Comparison of ENCODE assay signal across 23 cellular contexts in genomic region chr21:41357546-41357945, GRCh38. TPM values are rescaled to one million over a fixed set of nuclear protein-coding genes. Genes with fewer than 3 reads are reported as not detected.
DNase-seq lines count a peak whose midpoint lies in the region; ATAC-seq and TF ChIP-seq lines count a peak whose summit lies in the region.
"Had no signal": no experiment of that assay in that cellular context is flagged by ENCODE, and none has a peak within 500 bp of the region (broad histone marks: within the 10 kb centered on the region; RNA-seq: fewer than 3 reads in every experiment).

No MANE protein-coding gene starts in this region.

- no peak overlapping the region for H3K4me3 Mint-ChIP-seq in activated CD8-positive, alpha-beta T cell treated with anti-CD3 and anti-CD28 coated beads, Interleukin-2, amount 10 ng/mL, durations not matched to agents 7 days and 5 days
- H3K4me3 Mint-ChIP-seq in activated CD8-positive, alpha-beta T cell treated with anti-CD3 and anti-CD28 coated beads for 36 hours, result no peak overlapping the region
- H3K4me3 Mint-ChIP-seq in CD4-positive, alpha-beta T cell, result no peak overlapping the region
- H3K4me3 Mint-ChIP-seq in osteocyte (ENCODE audit: unreplicated experiment), result no peak overlapping the region
- H3K4me3 Mint-ChIP-seq: CD4-positive, alpha-beta memory T cell had no signal

- peaks cover 7 to 20% (median 13%) of the 10 kb centered on the region in 4 donors for H3K4me1 ChIP-seq in upper lobe of left lung

- no peaks in the 10 kb centered on the region for H3K9me3 Mint-ChIP-seq in activated CD8-positive, alpha-beta T cell treated with anti-CD3 and anti-CD28 coated beads, Interleukin-2, amount 10 ng/mL, durations not matched to agents 7 days and 5 days (ENCODE audit: insufficient read depth)
- no peaks in the 10 kb centered on the region for H3K9me3 Mint-ChIP-seq in activated CD8-positive, alpha-beta T cell treated with anti-CD3 and anti-CD28 coated beads for 36 hours
- no peaks in the 10 kb centered on the region for H3K9me3 Mint-ChIP-seq in CD4-positive, alpha-beta T cell
- no peaks in the 10 kb centered on the region for H3K9me3 Mint-ChIP-seq in osteocyte (ENCODE audit: unreplicated experiment)

- WGBS in upper lobe of left lung, 2 donors, result 76 to 78% methylated on average over 7 to 8 of the region's 8 CpGs

- no peak for ATAC-seq in activated CD8-positive, alpha-beta T cell treated with anti-CD3 and anti-CD28 coated beads, Interleukin-2, amount 10 ng/mL, durations not matched to agents 7 days and 5 days
- no peak for ATAC-seq in activated CD8-positive, alpha-beta T cell treated with anti-CD3 and anti-CD28 coated beads for 36 hours
- ATAC-seq in CD4-positive, alpha-beta T cell (ENCODE audit: poor library complexity), result no peak
- no peak for ATAC-seq in upper lobe of left lung (ENCODE audit: low FRiP score in 2 of 2)
- no peak for ATAC-seq in GM19397 (IDR thresholded peaks at IDR 0.05; ENCODE audit: unreplicated experiment)
- ATAC-seq: Right ventricle myocardium inferior had no signal

- peaks cover 15% of the 10 kb centered on the region for H3K27me3 Mint-ChIP-seq in activated CD8-positive, alpha-beta T cell treated with anti-CD3 and anti-CD28 coated beads, Interleukin-2, amount 10 ng/mL, durations not matched to agents 7 days and 5 days (ENCODE audit: low read depth)
- H3K27me3 Mint-ChIP-seq in activated CD8-positive, alpha-beta T cell treated with anti-CD3 and anti-CD28 coated beads for 36 hours, result no peaks in the 10 kb centered on the region
- no peaks in the 10 kb centered on the region for H3K27me3 Mint-ChIP-seq in CD4-positive, alpha-beta T cell
- peaks cover 24% of the 10 kb centered on the region for H3K27me3 Mint-ChIP-seq in osteocyte (ENCODE audit: unreplicated experiment)
- H3K27me3 Mint-ChIP-seq: CD4-positive, alpha-beta memory T cell had no signal

- no peak overlapping the region for H3K27ac ChIP-seq in CD4-positive, alpha-beta T cell (ENCODE audit: low read depth, low read length)
- H3K27ac ChIP-seq in upper lobe of left lung, result no peak overlapping the region
- H3K27ac ChIP-seq: PC-9, SJSA1 had no signal

- H3K4me3 ChIP-seq in upper lobe of left lung, result no peak overlapping the region
- H3K4me3 ChIP-seq: BLaER1 treated with 17β-estradiol and CSF1 and Interleukin-3, amounts not matched to agents 10 nM and 100 nM; PC-9; SJSA1 had no signal

- no peak for TF ChIP-seq EP300 in upper lobe of left lung (IDR thresholded peaks at IDR 0.05)

- no peaks in the 10 kb centered on the region for H3K27me3 ChIP-seq in CD4-positive, alpha-beta T cell (ENCODE audit: control insufficient read depth, insufficient read depth, low read length)
- no peaks in the 10 kb centered on the region for H3K27me3 ChIP-seq in upper lobe of left lung
- H3K27me3 ChIP-seq: BLaER1 treated with 17β-estradiol and CSF1 and Interleukin-3, amounts not matched to agents 10 nM and 100 nM had no signal

- TF ChIP-seq POLR2A in upper lobe of left lung (IDR thresholded peaks at IDR 0.05), result no peak

- no peak for DNase-seq in activated CD8-positive, alpha-beta T cell treated with anti-CD3 and anti-CD28 coated beads, Interleukin-2, amount 10 ng/mL, durations not matched to agents 7 days and 5 days
- DNase-seq in activated CD8-positive, alpha-beta T cell treated with anti-CD3 and anti-CD28 coated beads for 36 hours, result no peak
- DNase-seq in CD4-positive, alpha-beta T cell, result no peak
- DNase-seq in islet precursor cell (peak; percentile 34), osteocyte (ENCODE audit: extremely low spot score, unreplicated experiment) (peak; percentile 65), upper lobe of left lung (no peak)
- DNase-seq: CD4-positive, alpha-beta memory T cell; COR-L47; DMS53; HCEC 1CT; KBM-7; NCI-H2029; NCI-H2227 treated with DMSO at 0.1 percent for 48 hours; NCI-H526 treated with DMSO at 0.1 percent for 48 hours; PC-9 had no signal

- POLR2A ChIA-PET in activated CD8-positive, alpha-beta T cell treated with anti-CD3 and anti-CD28 coated beads, Interleukin-2, amount 10 ng/mL, durations not matched to agents 7 days and 5 days (lab: Charles Lee), result interaction anchor here (8.8 kb wide), 1 partner anchor 69 kb away, joined by 178 read pairs; the partner anchor contains the start of gene MX1
- POLR2A ChIA-PET in activated CD8-positive, alpha-beta T cell treated with anti-CD3 and anti-CD28 coated beads for 36 hours (lab: Charles Lee), result no interaction called here
- POLR2A ChIA-PET in CD4-positive, alpha-beta T cell (lab: Charles Lee), result interaction anchor here (1.3 kb wide), 1 partner anchor 11 kb away, joined by 3 read pairs; no protein-coding TSS in a partner anchor

- peaks cover 46% of the 10 kb centered on the region for H3K4me1 Mint-ChIP-seq in activated CD8-positive, alpha-beta T cell treated with anti-CD3 and anti-CD28 coated beads, Interleukin-2, amount 10 ng/mL, durations not matched to agents 7 days and 5 days (ENCODE audit: low read depth)
- peaks cover 12% of the 10 kb centered on the region for H3K4me1 Mint-ChIP-seq in activated CD8-positive, alpha-beta T cell treated with anti-CD3 and anti-CD28 coated beads for 36 hours (ENCODE audit: low read depth)
- peaks cover 19% of the 10 kb centered on the region for H3K4me1 Mint-ChIP-seq in CD4-positive, alpha-beta T cell (ENCODE audit: low read depth)
- H3K4me1 Mint-ChIP-seq in osteocyte (ENCODE audit: unreplicated experiment), result no peaks in the 10 kb centered on the region

- CTCF ChIA-PET in activated CD8-positive, alpha-beta T cell treated with anti-CD3 and anti-CD28 coated beads, Interleukin-2, amount 10 ng/mL, durations not matched to agents 7 days and 5 days (lab: Charles Lee), result interaction anchor here (0.6 to 3.4 kb wide), 2 partner anchors 65 to 74 kb away, joined by 3 to 13 read pairs; no protein-coding TSS in a partner anchor
- CTCF ChIA-PET in activated CD8-positive, alpha-beta T cell treated with anti-CD3 and anti-CD28 coated beads for 36 hours (lab: Charles Lee), result interaction anchor here (0.9 kb wide), 1 partner anchor 11 kb away, joined by 3 read pairs; no protein-coding TSS in a partner anchor
- CTCF ChIA-PET in CD4-positive, alpha-beta T cell (lab: Charles Lee), result no interaction called here

- peaks cover 3% of the 10 kb centered on the region for H3K36me3 Mint-ChIP-seq in activated CD8-positive, alpha-beta T cell treated with anti-CD3 and anti-CD28 coated beads, Interleukin-2, amount 10 ng/mL, durations not matched to agents 7 days and 5 days (ENCODE audit: low read depth)
- H3K36me3 Mint-ChIP-seq in activated CD8-positive, alpha-beta T cell treated with anti-CD3 and anti-CD28 coated beads for 36 hours (ENCODE audit: low read depth), result no peaks in the 10 kb centered on the region
- H3K36me3 Mint-ChIP-seq in CD4-positive, alpha-beta T cell (ENCODE audit: low read depth), result peaks cover 10% of the 10 kb centered on the region
- no peaks in the 10 kb centered on the region for H3K36me3 Mint-ChIP-seq in osteocyte (ENCODE audit: unreplicated experiment)

- intact Hi-C loops in activated CD8-positive, alpha-beta T cell treated with anti-CD3 and anti-CD28 coated beads for 36 hours (cut with micrococcal nuclease), result no loop called here
- intact Hi-C loops in CD4-positive, alpha-beta T cell (cut with DNase I, micrococcal nuclease), result no loop called here

- H3K9me3 ChIP-seq in CD4-positive, alpha-beta T cell (ENCODE audit: control insufficient read depth, low read length), result no peaks in the 10 kb centered on the region
- H3K9me3 ChIP-seq in upper lobe of left lung, result no peaks in the 10 kb centered on the region
- H3K9me3 ChIP-seq: BLaER1 treated with 17β-estradiol and CSF1 and Interleukin-3, amounts not matched to agents 10 nM and 100 nM; SJSA1 had no signal

- no peak for TF ChIP-seq CTCF in activated CD8-positive, alpha-beta T cell treated with anti-CD3 and anti-CD28 coated beads for 36 hours (IDR thresholded peaks at IDR 0.05)
- TF ChIP-seq CTCF in CD4-positive, alpha-beta T cell (IDR thresholded peaks at IDR 0.05), result no peak
- TF ChIP-seq CTCF in osteocyte (IDR thresholded peaks at IDR 0.05) (no peak), upper lobe of left lung (IDR thresholded peaks at IDR 0.05) (no peak)

- peak overlapping the region; percentile 50 for H3K27ac Mint-ChIP-seq in activated CD8-positive, alpha-beta T cell treated with anti-CD3 and anti-CD28 coated beads, Interleukin-2, amount 10 ng/mL, durations not matched to agents 7 days and 5 days
- no peak overlapping the region for H3K27ac Mint-ChIP-seq in activated CD8-positive, alpha-beta T cell treated with anti-CD3 and anti-CD28 coated beads for 36 hours
- peak overlapping the region; percentile 46 for H3K27ac Mint-ChIP-seq in CD4-positive, alpha-beta T cell
- H3K27ac Mint-ChIP-seq in osteocyte (ENCODE audit: unreplicated experiment), result no peak overlapping the region

- H3K36me3 ChIP-seq in upper lobe of left lung, result no peaks in the 10 kb centered on the region
- H3K36me3 ChIP-seq: BLaER1 treated with 17β-estradiol and CSF1 and Interleukin-3, amounts not matched to agents 10 nM and 100 nM; SJSA1 had no signal

RNA-seq across cellular contexts. Expression of gene MX2, which starts 4.3 kb away (rescaled TPM):
- total RNA-seq in activated CD8-positive, alpha-beta T cell treated with anti-CD3 and anti-CD28 coated beads, Interleukin-2, amount 10 ng/mL, durations not matched to agents 7 days and 5 days, result 10 to 100 TPM; 56.0 to 58.6 TPM
- 10 to 100 TPM in 1 of 2 experiments, 1 to 10 TPM in 1; 9.2 to 10.3 TPM for total RNA-seq in activated CD8-positive, alpha-beta T cell treated with anti-CD3 and anti-CD28 coated beads for 36 hours
- total RNA-seq in CD4-positive, alpha-beta T cell, result 10 to 100 TPM; 77.8 to 87.1 TPM
- not detected in 2 replicates for total RNA-seq in osteocyte
- total RNA-seq in upper lobe of left lung, result 10 to 100 TPM in 5 of 6 donors, 1 to 10 TPM in 1; 5.8 to 37.2 (median 25.8) TPM
- total RNA-seq: MCF 10A, SJSA1 had no signal

RNA-seq across cellular contexts. Expression of gene FAM3B, which starts 40.9 kb away (rescaled TPM):
- not detected for total RNA-seq in activated CD8-positive, alpha-beta T cell treated with anti-CD3 and anti-CD28 coated beads, Interleukin-2, amount 10 ng/mL, durations not matched to agents 7 days and 5 days
- total RNA-seq in activated CD8-positive, alpha-beta T cell treated with anti-CD3 and anti-CD28 coated beads for 36 hours, result not detected
- not detected for total RNA-seq in CD4-positive, alpha-beta T cell
- total RNA-seq in osteocyte, result not detected in 2 replicates
- 10 to 100 TPM in 1 of 6 donors, 1 to 10 TPM in 5; 2.9 to 13.2 (median 4.7) TPM for total RNA-seq in upper lobe of left lung
- total RNA-seq: CD4-positive, alpha-beta memory T cell; LHCN-M2; MCF 10A; NCI-H460; PC-9; Right ventricle myocardium inferior; RPMI7951; SJSA1 had no signal

Comparison
In these comparisons a context has a peak if more than half of its experiments do, and no peak if none do; other contexts are left out.
1. H3K27ac Mint-ChIP-seq: peak in activated CD8-positive, alpha-beta T cell treated with anti-CD3 and anti-CD28 coated beads, Interleukin-2, amount 10 ng/mL, durations not matched to agents 7 days and 5 days (single experiment) and CD4-positive, alpha-beta T cell (single experiment); none in activated CD8-positive, alpha-beta T cell treated with anti-CD3 and anti-CD28 coated beads for 36 hours (single experiment) and osteocyte (single experiment).
2. DNase-seq: peak in islet precursor cell (single experiment) and osteocyte (single experiment); none in activated CD8-positive, alpha-beta T cell treated with anti-CD3 and anti-CD28 coated beads, Interleukin-2, amount 10 ng/mL, durations not matched to agents 7 days and 5 days (single experiment), activated CD8-positive, alpha-beta T cell treated with anti-CD3 and anti-CD28 coated beads for 36 hours (single experiment), CD4-positive, alpha-beta T cell (0 of 10) and upper lobe of left lung (0 of 2).